In the genomic region with DNA sequence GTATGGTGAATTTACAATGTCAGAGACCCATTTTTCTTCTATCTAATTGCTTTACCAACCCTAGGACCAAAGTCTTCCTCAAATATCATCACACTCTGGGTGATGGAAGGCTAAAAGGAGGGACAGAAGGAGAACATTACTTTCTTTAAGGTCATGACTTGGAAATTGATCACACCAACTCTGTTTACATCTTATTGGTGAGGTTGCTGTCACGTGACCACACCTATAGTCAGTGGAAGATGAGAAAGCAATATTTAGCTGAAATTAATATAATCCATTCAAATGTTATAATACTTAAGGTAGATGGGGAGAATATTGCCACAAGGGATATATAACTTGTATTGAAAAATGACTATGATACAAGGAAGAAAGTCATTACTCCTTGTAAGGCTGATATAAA, we compare ENCODE assay signal across 8 cellular contexts.
"Had no signal": no experiment of that assay in that cellular context is flagged by ENCODE, and none has a peak within 500 bp of the region (broad histone marks: within the 10 kb centered on the region; RNA-seq: fewer than 3 reads in every experiment).

No MANE protein-coding gene starts in this region.

- H3K4me3 ChIP-seq: GM23248, HAP-1 had no signal

- ATAC-seq: HCT116 had no signal

- DNase-seq: GM23248, GOT3, H7, HFFc6, KG1 had no signal

- H3K36me3 ChIP-seq: HAP-1 had no signal

- H2AFZ ChIP-seq: GM23248 had no signal

- H3K9me3 ChIP-seq: HAP-1 had no signal

- H3K27ac ChIP-seq: GM23248, HL-60 had no signal

- H3K9ac ChIP-seq: GM23248 had no signal

- H3K4me1 ChIP-seq: HAP-1 had no signal
